ENCODE assay signal across 24 cellular contexts in the genomic region with DNA sequence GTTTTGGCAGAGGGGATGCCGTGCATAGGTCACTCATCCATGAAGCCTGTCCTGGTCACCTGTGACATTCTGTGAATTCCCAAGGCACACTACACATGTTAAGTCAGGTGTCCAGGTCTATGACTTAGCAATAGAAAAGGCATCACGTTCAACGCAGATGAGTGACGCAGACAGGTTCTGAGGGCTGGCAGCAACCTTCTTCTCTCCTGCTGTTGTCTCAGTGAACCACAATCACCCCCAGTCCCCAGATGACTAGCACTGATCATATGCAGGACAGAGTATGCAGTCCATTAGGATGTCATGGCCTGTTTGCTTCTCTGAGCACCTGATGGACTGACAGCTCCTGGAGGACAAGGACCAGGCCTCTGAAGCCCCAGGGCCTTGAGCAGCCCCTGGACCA.
"Had no signal": no experiment of that assay in that cellular context is flagged by ENCODE, and none has a peak within 500 bp of the region (broad histone marks: within the 10 kb centered on the region; RNA-seq: fewer than 3 reads in every experiment).

No MANE protein-coding gene starts in this region.

- H3K4me1 Mint-ChIP-seq: activated naive CD8-positive, alpha-beta T cell treated with anti-CD3 and anti-CD28 coated beads, Interleukin-2, amount 10 ng/mL, durations not matched to agents 7 days and 5 days; immature natural killer cell had no signal

- H3K9me3 ChIP-seq: neutrophil, pancreas, tibial artery had no signal

- H3K4me3 Mint-ChIP-seq: activated CD4-positive, alpha-beta memory T cell treated with anti-CD3 and anti-CD28 coated beads for 36 hours; activated naive CD4-positive, alpha-beta T cell treated with anti-CD3 and anti-CD28 coated beads for 36 hours; activated naive CD8-positive, alpha-beta T cell treated with anti-CD3 and anti-CD28 coated beads, Interleukin-2, amount 10 ng/mL, durations not matched to agents 7 days and 5 days; dendritic cell treated with granulocyte-macrophage colony-stimulating factor and Interleukin-4, amounts not matched to agents 40 ng/mL and 50 ng/mL, for 4 days; immature natural killer cell; natural killer cell treated with Interleukin-12 subunit alpha and Interleukin-12 subunit beta and Interleukin-15 and Interleukin-18, amount 100 ng/mL, for 72 hours; stimulated activated naive CD8-positive, alpha-beta T cell treated with anti-CD3 and anti-CD28 coated beads, Interleukin-15, Interleukin-2, amounts not matched to agents 100 ng/mL and 50 ng/mL, for 24 hours; T-helper 1 cell treated with Interleukin-12 subunit alpha and Interleukin-12 subunit beta and Interleukin-4 antibody, amounts not matched to agents 30 μg/mL and 1 μg/mL, for 36 hours had no signal

- H3K36me3 Mint-ChIP-seq: activated CD4-positive, alpha-beta memory T cell treated with anti-CD3 and anti-CD28 coated beads for 36 hours; activated naive CD8-positive, alpha-beta T cell treated with anti-CD3 and anti-CD28 coated beads, Interleukin-2, amount 10 ng/mL, durations not matched to agents 7 days and 5 days; immature natural killer cell; natural killer cell treated with Interleukin-12 subunit alpha and Interleukin-12 subunit beta and Interleukin-15 and Interleukin-18, amount 100 ng/mL, for 72 hours had no signal

- H3K27ac ChIP-seq: cardiac muscle cell, hepatocyte, neutrophil, pancreas, tibial artery had no signal

- H3K27ac Mint-ChIP-seq: activated CD4-positive, alpha-beta memory T cell treated with anti-CD3 and anti-CD28 coated beads for 36 hours; activated naive CD4-positive, alpha-beta T cell treated with anti-CD3 and anti-CD28 coated beads for 36 hours; activated naive CD8-positive, alpha-beta T cell treated with anti-CD3 and anti-CD28 coated beads, Interleukin-2, amount 10 ng/mL, durations not matched to agents 7 days and 5 days; dendritic cell treated with granulocyte-macrophage colony-stimulating factor and Interleukin-4, amounts not matched to agents 40 ng/mL and 50 ng/mL, for 4 days; immature natural killer cell; natural killer cell treated with Interleukin-12 subunit alpha and Interleukin-12 subunit beta and Interleukin-15 and Interleukin-18, amount 100 ng/mL, for 72 hours; stimulated activated naive CD8-positive, alpha-beta T cell treated with anti-CD3 and anti-CD28 coated beads, Interleukin-15, Interleukin-2, amounts not matched to agents 100 ng/mL and 50 ng/mL, for 24 hours; T-helper 1 cell treated with Interleukin-12 subunit alpha and Interleukin-12 subunit beta and Interleukin-4 antibody, amounts not matched to agents 30 μg/mL and 1 μg/mL, for 36 hours had no signal

- DNase-seq: activated CD4-positive, alpha-beta memory T cell treated with anti-CD3 and anti-CD28 coated beads for 36 hours; activated CD4-positive, alpha-beta T cell treated with anti-CD3 and anti-CD28 coated beads for 48 hours; activated CD4-positive, CD25-positive, alpha-beta regulatory T cell; activated naive CD4-positive, alpha-beta T cell treated with anti-CD3 and anti-CD28 coated beads for 36 hours; activated naive CD8-positive, alpha-beta T cell treated with anti-CD3 and anti-CD28 coated beads, Interleukin-2, amount 10 ng/mL, durations not matched to agents 7 days and 5 days; activated T-cell treated with anti-CD3 and anti-CD28 coated beads, Interleukin-2, amount 50 U/mL, for 48 hours; effector CD4-positive, alpha-beta T cell; erythroblast; glutamatergic neuron; immature natural killer cell; left ventricle myocardium superior; midbrain; pancreas; right cardiac atrium; stimulated activated CD4-positive, alpha-beta T cell treated with anti-CD3 and anti-CD28 coated beads, Interleukin-1b, Interleukin-23, amount 100 ng/mL, for 48 hours; substantia nigra; tibial artery had no signal

- H3K27me3 Mint-ChIP-seq: activated CD4-positive, alpha-beta memory T cell treated with anti-CD3 and anti-CD28 coated beads for 36 hours; activated naive CD8-positive, alpha-beta T cell treated with anti-CD3 and anti-CD28 coated beads, Interleukin-2, amount 10 ng/mL, durations not matched to agents 7 days and 5 days; dendritic cell treated with granulocyte-macrophage colony-stimulating factor and Interleukin-4, amounts not matched to agents 40 ng/mL and 50 ng/mL, for 4 days; stimulated activated naive CD8-positive, alpha-beta T cell treated with anti-CD3 and anti-CD28 coated beads, Interleukin-15, Interleukin-2, amounts not matched to agents 100 ng/mL and 50 ng/mL, for 24 hours had no signal

- H3K4me1 ChIP-seq: pancreas, tibial artery had no signal

- H3K9me3 Mint-ChIP-seq: activated CD4-positive, alpha-beta memory T cell treated with anti-CD3 and anti-CD28 coated beads for 36 hours; activated naive CD4-positive, alpha-beta T cell treated with anti-CD3 and anti-CD28 coated beads for 36 hours; activated naive CD8-positive, alpha-beta T cell treated with anti-CD3 and anti-CD28 coated beads, Interleukin-2, amount 10 ng/mL, durations not matched to agents 7 days and 5 days; dendritic cell treated with granulocyte-macrophage colony-stimulating factor and Interleukin-4, amounts not matched to agents 40 ng/mL and 50 ng/mL, for 4 days; immature natural killer cell; natural killer cell treated with Interleukin-12 subunit alpha and Interleukin-12 subunit beta and Interleukin-15 and Interleukin-18, amount 100 ng/mL, for 72 hours; stimulated activated naive CD8-positive, alpha-beta T cell treated with anti-CD3 and anti-CD28 coated beads, Interleukin-15, Interleukin-2, amounts not matched to agents 100 ng/mL and 50 ng/mL, for 24 hours; T-helper 1 cell treated with Interleukin-12 subunit alpha and Interleukin-12 subunit beta and Interleukin-4 antibody, amounts not matched to agents 30 μg/mL and 1 μg/mL, for 36 hours had no signal

- H3K79me2 ChIP-seq: hepatocyte had no signal

- ATAC-seq: left ventricle myocardium superior; natural killer cell treated with Interleukin-12 subunit alpha and Interleukin-12 subunit beta and Interleukin-15 and Interleukin-18, amount 100 ng/mL, for 72 hours; pancreas; right cardiac atrium had no signal

- H3K4me2 ChIP-seq: hepatocyte had no signal

- H3K27me3 ChIP-seq: cardiac muscle cell, hepatocyte, neutrophil, pancreas had no signal

- H2AFZ ChIP-seq: hepatocyte had no signal
